ENCODE assay signal across 8 cellular contexts in the genomic region with DNA sequence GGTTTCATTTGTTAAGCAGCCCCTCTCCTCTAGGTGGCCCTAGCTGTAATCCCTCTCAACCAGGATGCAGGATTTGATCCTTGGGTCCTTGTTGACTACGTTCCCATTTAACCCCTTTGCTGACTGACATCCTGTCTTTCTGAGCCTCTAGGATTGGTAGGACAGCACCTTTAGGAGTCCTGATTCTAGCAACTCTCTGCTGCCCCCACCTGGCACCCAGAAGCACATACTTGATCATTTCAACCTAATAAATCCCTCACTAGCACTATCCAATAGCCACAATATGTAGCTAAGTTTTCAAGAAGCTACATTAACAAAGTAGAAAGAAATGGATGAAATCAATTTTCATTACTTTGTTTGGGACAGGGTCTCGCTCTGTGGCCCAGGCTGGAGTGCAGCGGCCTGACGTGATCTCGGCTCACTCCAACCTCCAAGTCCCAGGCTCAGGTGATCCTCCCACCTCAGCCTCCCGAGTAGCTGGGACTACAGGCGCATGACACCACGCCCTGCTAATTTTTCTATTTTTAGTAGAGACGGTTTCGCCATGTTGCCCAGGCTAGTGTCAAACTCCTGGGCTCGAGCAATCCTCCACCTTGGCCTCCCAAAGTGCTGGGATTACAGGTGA. TPM values are rescaled to one million over a fixed set of nuclear protein-coding genes. Genes with fewer than 3 reads are reported as not detected.
DNase-seq lines count a peak whose midpoint lies in the region; ATAC-seq, FAIRE-seq and TF ChIP-seq lines count a peak whose summit lies in the region.

No MANE protein-coding gene starts in this region.

- ATAC-seq in GM18858 (IDR thresholded peaks at IDR 0.05; ENCODE audit: unreplicated experiment) = peak; percentile 94
- peak; percentile 73 for ATAC-seq in HG03064 (IDR thresholded peaks at IDR 0.05; ENCODE audit: low read depth, unreplicated experiment)
- peak; percentile 65 for ATAC-seq in left colon

- peak; percentile 86 for TF ChIP-seq CTCF in AG09309 (IDR thresholded peaks at IDR 0.05; ENCODE audit: control insufficient read depth, insufficient read depth, low read depth, low read length, missing control alignments)
- TF ChIP-seq CTCF in bronchial epithelial cell (IDR thresholded peaks at IDR 0.05; ENCODE audit: insufficient read depth, low read length, severe bottlenecking) = peak; percentile 76

- no peaks in the 10 kb centered on the region for H3K27me3 ChIP-seq in bronchial epithelial cell (ENCODE audit: control insufficient read depth, insufficient read depth, low read length)

- intact Hi-C loops in left colon (cut with DNase I, micrococcal nuclease) = no loop called here

- peak; percentile 13 for DNase-seq in AG09309 (ENCODE audit: low read depth)
- peak; percentile 77 for DNase-seq in NCI-H2171 treated with DMSO at 0.1 percent for 48 hours (lab: John Stamatoyannopoulos, UW)
- peak; percentile 57 for DNase-seq in UCSD-AML1 (lab: John Stamatoyannopoulos, UW; ENCODE audit: unreplicated experiment)
- DNase-seq in bronchial epithelial cell (ENCODE audit: low read depth) = peak; percentile 68
- peak; percentile 26 to 66 for DNase-seq in left colon
- DNase-seq in stimulated activated CD4-positive, alpha-beta T cell treated with anti-CD3 and anti-CD28 coated beads, Interleukin-4, amount 100 ng/mL, for 48 hours (ENCODE audit: low read depth in 2 of 2) = peak; percentile 49 to 50

- FAIRE-seq in bronchial epithelial cell (lab: Jason Lieb, UNC) = no peak

- no peaks in the 10 kb centered on the region for H3K36me3 ChIP-seq in bronchial epithelial cell (ENCODE audit: control insufficient read depth, insufficient read depth, low read length)

- H3K4me3 ChIP-seq in AG09309 (ENCODE audit: control insufficient read depth, low read depth, low read length) (no peak overlapping the region), bronchial epithelial cell (ENCODE audit: low read depth, low read length) (no peak overlapping the region)

RNA-seq across cellular contexts. Expression of gene RSL24D1, which starts 28.3 kb away (rescaled TPM):
- total RNA-seq in bronchial epithelial cell (155 and 174 TPM in 2 replicates), left colon (10 to 100 TPM; 36.0 to 46.0 TPM)

Comparison
In these comparisons a context has a peak if more than half of its experiments do, and no peak if none do; other contexts are left out.
1. DNase-seq: peak in every context shown above with its lines; median percentile 77 in NCI-H2171 treated with DMSO at 0.1 percent for 48 hours; 68 in bronchial epithelial cell; 57 in UCSD-AML1; 50 in stimulated activated CD4-positive, alpha-beta T cell treated with anti-CD3 and anti-CD28 coated beads, Interleukin-4, amount 100 ng/mL, for 48 hours; 46 in left colon; 13 in AG09309.